8 cellular contexts compared by ENCODE assay signal in genomic region chr22:49855491-49855911, GRCh38. TPM values are rescaled to one million over a fixed set of nuclear protein-coding genes. Genes with fewer than 3 reads are reported as not detected.
DNase-seq lines count a peak whose midpoint lies in the region; ATAC-seq, FAIRE-seq and TF ChIP-seq lines count a peak whose summit lies in the region.

No MANE protein-coding gene starts in this region.

- TF ChIP-seq EP300 in GM12878 (IDR thresholded peaks at IDR 0.05; ENCODE audit: borderline replicate concordance in 1 of 2, control insufficient read depth in 1 of 2, low read depth in 2 of 2, low read length in 2 of 2): no peak

- H3K27me3 Mint-ChIP-seq in mesothelial cell of epicardium (ENCODE audit: low read depth): peaks cover 24% of the 10 kb centered on the region

- no peak for FAIRE-seq in GM12878 (lab: Jason Lieb, UNC)

- in situ Hi-C loops in GM12878 (cut with MboI): no loop called here

- no peak overlapping the region for H3K27ac ChIP-seq in HUES64 (ENCODE audit: low read depth, low read length)
- H3K27ac ChIP-seq in GM12878 (ENCODE audit: control insufficient read depth, insufficient read depth): no peak overlapping the region

- no peaks in the 10 kb centered on the region for H3K9me3 Mint-ChIP-seq in mesothelial cell of epicardium

- no peak for TF ChIP-seq RAD21 in GM12878 (IDR thresholded peaks at IDR 0.05; ENCODE audit: insufficient read depth, low read depth, low read length)

- no peak for TF ChIP-seq POLR2A in GM12878 (IDR thresholded peaks at IDR 0.05; ENCODE audit: low read depth, low read length)

- peak overlapping the region; percentile 95 for H3K4me3 Mint-ChIP-seq in mesothelial cell of epicardium

- H3K9ac ChIP-seq in HUES64 (ENCODE audit: low read depth, low read length) (no peak overlapping the region), GM12878 (ENCODE audit: control insufficient read depth, insufficient read depth, low read length) (peak overlapping the region; percentile 86; the same call in 1 of the 2 replicates)

- SMC1A ChIA-PET in GM12878 (lab: Charles Lee; ENCODE audit: uncharacterized antibody, unreplicated experiment): interaction anchor here (0.6 to 3.0 kb wide), 10 partner anchors 15 to 163 kb away, joined by 3 to 22 read pairs (median 4); no protein-coding TSS in a partner anchor

- H3K4me1 ChIP-seq in BE2C: no peaks in the 10 kb centered on the region; the same call in 1 of the 2 replicates
- H3K4me1 ChIP-seq in HUES64 (ENCODE audit: insufficient read depth, low read length): peaks cover 6% of the 10 kb centered on the region; the same call in 1 of the 2 replicates
- peaks cover 8% of the 10 kb centered on the region for H3K4me1 ChIP-seq in GM12878 (ENCODE audit: control insufficient read depth, insufficient read depth, low read length)

- H3K4me3 ChIP-seq in BE2C (ENCODE audit: low read depth, low read length): peak overlapping the region; percentile 86
- peak overlapping the region; percentile 87; the same call in 1 of the 2 replicates for H3K4me3 ChIP-seq in HUES64 (ENCODE audit: low read length)
- peak overlapping the region; percentile 97 for H3K4me3 ChIP-seq in GM12878

- CTCF ChIA-PET in GM12878 (lab: Yijun Ruan, JAX): interaction anchor here (0.8 to 1.6 kb wide), 4 partner anchors 13 to 175 kb away, joined by 3 to 5 read pairs (median 4); no protein-coding TSS in a partner anchor

- RAD21 ChIA-PET in GM12878 (lab: Charles Lee; ENCODE audit: unreplicated experiment): interaction anchor here (1.5 to 1.6 kb wide), 2 partner anchors 17 to 26 kb away, joined by 4 to 8 read pairs; no protein-coding TSS in a partner anchor

- no peaks in the 10 kb centered on the region for H3K9me3 ChIP-seq in BE2C
- H3K9me3 ChIP-seq in HUES64 (ENCODE audit: insufficient read depth, low read depth, low read length): no peaks in the 10 kb centered on the region
- no peaks in the 10 kb centered on the region for H3K9me3 ChIP-seq in GM12878 (replicated peaks; ENCODE audit: control insufficient read depth, insufficient read depth, low read length)

- peak overlapping the region; percentile 96 for H3K27ac Mint-ChIP-seq in mesothelial cell of epicardium

- H3K4me1 Mint-ChIP-seq in mesothelial cell of epicardium: peaks cover 19% of the 10 kb centered on the region

- peaks cover 10% of the 10 kb centered on the region for H3K36me3 ChIP-seq in BE2C
- H3K36me3 ChIP-seq in HUES64 (ENCODE audit: insufficient read depth, low read length): no peaks in the 10 kb centered on the region
- H3K36me3 ChIP-seq in GM12878 (ENCODE audit: control insufficient read depth in 2 of 2, insufficient read depth in 2 of 2, low read length in 1 of 2): peaks cover 0 to 6% of the 10 kb centered on the region in 2 experiments; a peak in 2 of 4 replicates

- H3K27me3 ChIP-seq in BE2C: peaks cover 3% of the 10 kb centered on the region
- peaks cover 27% of the 10 kb centered on the region for H3K27me3 ChIP-seq in HUES64 (ENCODE audit: insufficient read depth, low read length)
- H3K27me3 ChIP-seq in GM12878 (replicated peaks in 1 of 2; ENCODE audit: control insufficient read depth in 2 of 2, insufficient read depth in 2 of 2, low read length in 1 of 2): no peaks in the 10 kb centered on the region; a peak in 1 of 4 replicates

- POLR2A ChIA-PET in GM12878 (lab: Charles Lee): interaction anchor here (0.6 to 2.8 kb wide), 5 partner anchors 13 to 60 kb away, joined by 3 to 13 read pairs (median 4); no protein-coding TSS in a partner anchor

- H4K20me1 ChIP-seq in GM12878 (ENCODE audit: control insufficient read depth, insufficient read depth): peaks cover 3% of the 10 kb centered on the region; the same call in 1 of the 2 replicates

- H2AFZ ChIP-seq in GM12878 (ENCODE audit: control insufficient read depth, low read depth, low read length): no peak overlapping the region

- no peaks in the 10 kb centered on the region for H3K36me3 Mint-ChIP-seq in mesothelial cell of epicardium

- peak overlapping the region; percentile 64 for H3K4me2 ChIP-seq in GM12878 (ENCODE audit: control insufficient read depth, insufficient read depth)

- no peak for DNase-seq in BE2C
- DNase-seq in GM12878 (ENCODE audit: low read depth, low spot score): no peak
- DNase-seq in mesothelial cell of epicardium (ENCODE audit: low spot score in 2 of 2, unreplicated experiment in 2 of 2): no peak
- no peak for DNase-seq in iPS-NIHi7 (ENCODE audit: extremely low spot score)
- no peak for DNase-seq in NCI-H524 treated with DMSO at 0.1 percent for 48 hours (lab: John Stamatoyannopoulos, UW)

- TF ChIP-seq CTCF in BE2C (IDR thresholded peaks at IDR 0.05; ENCODE audit: low read depth, low read length): no peak
- TF ChIP-seq CTCF in GM12878 (IDR thresholded peaks at IDR 0.05 in 2 of 3, conservative IDR thresholded peaks at IDR 0.05 in 1 of 3; ENCODE audit: control insufficient read depth in 2 of 3, extremely low read depth in 1 of 3, insufficient read depth in 1 of 3, low read depth in 3 of 3, low read length in 3 of 3): no peak
- TF ChIP-seq CTCF in mesothelial cell of epicardium (IDR thresholded peaks at IDR 0.05; ENCODE audit: unreplicated experiment): no peak

- BruUV-seq in GM12878 (replicated peaks; lab: Mats Ljungman, UMichigan): no TSS peak

- ATAC-seq in GM12878 (no peak), GM18498 (IDR thresholded peaks at IDR 0.05; ENCODE audit: unreplicated experiment) (no peak), GM21423 (IDR thresholded peaks at IDR 0.05; ENCODE audit: unreplicated experiment) (no peak)

- intact Hi-C loops in GM12878 (cut with micrococcal nuclease; ENCODE audit: unreplicated experiment): loop anchor here (2.0 kb wide), 1 partner anchor 25 kb away; no protein-coding TSS in a partner anchor

- WGBS in HUES64: 55% methylated on average over 8 of the region's 8 CpGs
- 64% methylated on average over 8 of the region's 8 CpGs for whole genome bisulfite sequencing in GM12878 (ENCODE audit: insufficient coverage, insufficient replicate concordance, low lambda C conversion rate, missing lambda C conversion rate)

- peaks cover 57% of the 10 kb centered on the region for H3K79me2 ChIP-seq in GM12878 (ENCODE audit: control insufficient read depth, insufficient read depth, low read length)

RNA-seq across cellular contexts. Expression of gene ZBED4, which starts 1.9 kb away (rescaled TPM):
- 31.0 TPM for polyA plus RNA-seq in BE2C (2012; ENCODE audit: insufficient read depth, insufficient read length, low read depth)
- polyA plus RNA-seq in HUES64 (2013, experiment 1 of 2): 17.0 TPM
- polyA plus RNA-seq in HUES64 (2013, experiment 2 of 2): 20.5 TPM
- total RNA-seq in GM12878 (2013; cell fraction: nucleolus; rRNA removed): 28.5 and 31.8 TPM in 2 replicates
- total RNA-seq in GM12878 (2014; rRNA removed): 14.1 and 14.7 TPM in 2 replicates
- total RNA-seq in GM12878 (2014; rRNA removed; fragmentation: Illumina TruSeq; extraction: Trizol): 9.0 and 9.9 TPM in 2 replicates
- 21.2 and 21.6 TPM in 2 replicates for total RNA-seq in GM12878 (2021)
- 7.8 TPM for polyA plus RNA-seq in GM12878 (2011; ENCODE audit: low read depth)
- 3.9 and 6.1 TPM in 2 replicates for polyA plus RNA-seq in GM12878 (2011; rRNA removed)
- 6.0 and 8.5 TPM in 2 replicates for polyA plus RNA-seq in GM12878 (2011; cell fraction: cytosol; rRNA removed)
- 10.7 and 13.5 TPM in 2 replicates for polyA plus RNA-seq in GM12878 (2011; cell fraction: nucleus; rRNA removed)
- 11.6 and 11.8 TPM in 2 replicates for polyA plus RNA-seq in GM12878 (2012)
- 10.6 and 14.9 TPM in 2 replicates for polyA plus RNA-seq in GM12878 (2014; fragmentation: Illumina TruSeq; extraction: Trizol)
- 1 to 10 TPM; 2.3 to 2.7 TPM for polyA plus RNA-seq in GM12878 (2014; fragmentation: Nextera tagmentation; extraction: Ambion mirVana)
- 10.6 and 11.0 TPM in 2 replicates for polyA plus RNA-seq in GM12878 (2014; rRNA removed)
- polyA plus RNA-seq in GM12878 (2016; fragmentation: Nextera tagmentation; extraction: Ambion mirVana): 10 to 100 TPM; 14.9 to 16.8 TPM
- polyA minus RNA-seq in GM12878 (2011; rRNA and poly(A)+ RNA removed): 8.4 and 11.6 TPM in 2 replicates
- polyA minus RNA-seq in GM12878 (2011; cell fraction: cytosol; rRNA and poly(A)+ RNA removed): 7.1 and 7.4 TPM in 2 replicates
- polyA minus RNA-seq in GM12878 (2011; cell fraction: nucleus; rRNA and poly(A)+ RNA removed): 4.6 and 9.8 TPM in 2 replicates
- 32.3 to 33.3 TPM (median 32.6 TPM) in 3 replicates for total RNA-seq in mesothelial cell of epicardium

RNA-seq across cellular contexts. Expression of gene BRD1, which starts 27.8 kb away (rescaled TPM):
- 61.6 TPM for polyA plus RNA-seq in BE2C (2012; ENCODE audit: insufficient read depth, insufficient read length, low read depth)
- polyA plus RNA-seq in HUES64 (2013, experiment 1 of 2): 23.3 TPM
- polyA plus RNA-seq in HUES64 (2013, experiment 2 of 2): 22.9 TPM
- 53.3 and 67.3 TPM in 2 replicates for total RNA-seq in GM12878 (2013; cell fraction: nucleolus; rRNA removed)
- total RNA-seq in GM12878 (2014; rRNA removed) (15.2 and 16.4 TPM in 2 replicates), GM12878 (2014; rRNA removed; fragmentation: Illumina TruSeq; extraction: Trizol) (11.7 and 12.3 TPM in 2 replicates), GM12878 (2021) (26.4 and 26.9 TPM in 2 replicates), mesothelial cell of epicardium (60.3 to 65.0 TPM (median 64.1 TPM) in 3 replicates)
- polyA plus RNA-seq in GM12878 (2011; ENCODE audit: low read depth): 6.0 TPM
- polyA plus RNA-seq in GM12878 (2011; rRNA removed) (4.1 and 4.8 TPM in 2 replicates), GM12878 (2014; fragmentation: Illumina TruSeq; extraction: Trizol) (4.2 and 9.4 TPM in 2 replicates), GM12878 (2014; fragmentation: Nextera tagmentation; extraction: Ambion mirVana) (1 to 10 TPM in 1 of 2 experiments, under 1 TPM in 1; 0.90 to 2.1 TPM), GM12878 (2014; rRNA removed) (17.9 and 19.0 TPM in 2 replicates), GM12878 (2016; fragmentation: Nextera tagmentation; extraction: Ambion mirVana) (1 to 10 TPM; 2.9 to 3.2 TPM)
- 5.0 TPM in 2 replicates for polyA plus RNA-seq in GM12878 (2011; cell fraction: cytosol; rRNA removed)
- polyA plus RNA-seq in GM12878 (2011; cell fraction: nucleus; rRNA removed): 30.6 and 48.0 TPM in 2 replicates
- 13.8 and 14.2 TPM in 2 replicates for polyA plus RNA-seq in GM12878 (2012)
- polyA minus RNA-seq in GM12878 (2011; rRNA and poly(A)+ RNA removed): 7.3 and 10.7 TPM in 2 replicates
- 5.3 and 5.6 TPM in 2 replicates for polyA minus RNA-seq in GM12878 (2011; cell fraction: cytosol; rRNA and poly(A)+ RNA removed)
- polyA minus RNA-seq in GM12878 (2011; cell fraction: nucleus; rRNA and poly(A)+ RNA removed): 14.0 and 24.9 TPM in 2 replicates
